8 cellular contexts compared by ENCODE assay signal in genomic region chrX:102899940-102900916, GRCh38. TPM values are rescaled to one million over a fixed set of nuclear protein-coding genes. Genes with fewer than 3 reads are reported as not detected.
DNase-seq lines count a peak whose midpoint lies in the region; ATAC-seq and TF ChIP-seq lines count a peak whose summit lies in the region.

No MANE protein-coding gene starts in this region.

- H3K4me3 ChIP-seq in DOHH2 (ENCODE audit: low read length) (peak overlapping the region; percentile 37; the same call in 1 of the 2 replicates), fibroblast of villous mesenchyme (ENCODE audit: low read depth, low read length) (no peak overlapping the region), parathyroid adenoma (ENCODE audit: low read depth, low read length) (no peak overlapping the region), upper lobe of right lung (no peak overlapping the region)

- H3K4me1 ChIP-seq in DOHH2 (ENCODE audit: control insufficient read depth, low read length) (peaks cover 5% of the 10 kb centered on the region), parathyroid adenoma (no peaks in the 10 kb centered on the region), upper lobe of right lung (no peaks in the 10 kb centered on the region)

- H3K27ac ChIP-seq in DOHH2 (ENCODE audit: low read depth, low read length) = no peak overlapping the region
- no peak overlapping the region for H3K27ac ChIP-seq in parathyroid adenoma
- H3K27ac ChIP-seq in upper lobe of right lung = no peak overlapping the region

- H3K9me3 ChIP-seq in DOHH2 (ENCODE audit: control insufficient read depth, insufficient read depth, low read length) (no peaks in the 10 kb centered on the region), parathyroid adenoma (ENCODE audit: control insufficient read depth, low read length) (no peaks in the 10 kb centered on the region), upper lobe of right lung (no peaks in the 10 kb centered on the region)

- intact Hi-C loops in upper lobe of right lung (cut with DNase I) = no loop called here

- no peaks in the 10 kb centered on the region for H3F3A ChIP-seq in DOHH2 (ENCODE audit: control insufficient read depth, insufficient read depth)

- TF ChIP-seq CTCF in DOHH2 (IDR thresholded peaks at IDR 0.05; ENCODE audit: low read depth, low read length, poor library complexity, severe bottlenecking) (peak; percentile 63), fibroblast of villous mesenchyme (IDR thresholded peaks at IDR 0.05; ENCODE audit: insufficient read depth, low read depth, low read length) (peak; percentile 72), parathyroid adenoma (IDR thresholded peaks at IDR 0.05) (peak; percentile 59), upper lobe of right lung (IDR thresholded peaks at IDR 0.05) (peak; percentile 58)

- DNase-seq in HuH-7 (ENCODE audit: low spot score) (peak; percentile 21), RPMI7951 (ENCODE audit: low read depth) (peak; percentile 55), activated T-helper 1 cell treated with Interleukin-2 at 50 U/mL for 16 hours (ENCODE audit: low read depth) (peak; percentile 42), fibroblast of villous mesenchyme (ENCODE audit: low read depth) (peak; percentile 66), upper lobe of right lung (no peak)

- H3K9ac ChIP-seq in parathyroid adenoma = no peak overlapping the region

- ATAC-seq in GM21515 (IDR thresholded peaks at IDR 0.05; ENCODE audit: unreplicated experiment) = peak; percentile 97
- peak; percentile 85 for ATAC-seq in upper lobe of right lung

- H3K4me2 ChIP-seq in DOHH2 (ENCODE audit: low read length) (peak overlapping the region; percentile 57), parathyroid adenoma (ENCODE audit: low read length) (no peak overlapping the region)

- H3K79me2 ChIP-seq in DOHH2 (ENCODE audit: control insufficient read depth, low read length) (no peaks in the 10 kb centered on the region), parathyroid adenoma (no peaks in the 10 kb centered on the region)

- no peaks in the 10 kb centered on the region for H4K20me1 ChIP-seq in DOHH2 (ENCODE audit: control insufficient read depth, insufficient read depth, low read depth, low read length)

- H2AFZ ChIP-seq in parathyroid adenoma = no peak overlapping the region

- H3K27me3 ChIP-seq in DOHH2 (ENCODE audit: control insufficient read depth, low read length) (no peaks in the 10 kb centered on the region), parathyroid adenoma (ENCODE audit: control insufficient read depth, insufficient read depth, low read length) (no peaks in the 10 kb centered on the region), upper lobe of right lung (no peaks in the 10 kb centered on the region)

- H3K36me3 ChIP-seq in DOHH2 (ENCODE audit: control insufficient read depth, low read length) (no peaks in the 10 kb centered on the region), parathyroid adenoma (ENCODE audit: control insufficient read depth, insufficient read depth, low read length) (no peaks in the 10 kb centered on the region), upper lobe of right lung (no peaks in the 10 kb centered on the region)

- H3K9me2 ChIP-seq in DOHH2 (replicated peaks; ENCODE audit: control insufficient read depth, low read length) = no peaks in the 10 kb centered on the region

RNA-seq across cellular contexts. Expression of gene RAB40AL, which starts 36.8 kb away (rescaled TPM):
- 0.49 TPM in 1 of 2 replicates, not detected in the other for total RNA-seq in RPMI7951 (2014; rRNA removed; shearing (Covaris generic))
- total RNA-seq in fibroblast of villous mesenchyme = 0.43 and 1.3 TPM in 2 replicates
- 0.52 TPM for total RNA-seq in upper lobe of right lung
